In the genomic region with DNA sequence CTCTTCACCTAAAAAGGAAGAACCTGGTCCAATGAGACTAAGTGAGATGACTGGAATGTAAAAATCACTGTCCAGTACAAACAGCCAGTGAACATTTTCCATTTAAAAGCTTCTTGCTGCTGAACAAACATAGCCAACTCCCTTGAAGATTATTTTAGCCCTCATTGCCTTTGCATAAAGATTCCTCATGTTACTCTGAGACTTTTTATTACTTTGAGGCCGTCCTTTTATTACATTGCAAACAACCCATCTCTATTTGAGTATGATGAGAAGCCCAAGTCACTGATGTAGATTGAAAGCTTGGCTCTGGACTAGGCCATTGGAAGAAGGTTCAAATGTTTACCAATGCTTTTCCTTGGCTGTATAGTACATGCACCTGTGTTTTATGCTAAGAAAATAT, we compare ENCODE assay signal across 16 cellular contexts.
DNase-seq lines count a peak whose midpoint lies in the region; FAIRE-seq and TF ChIP-seq lines count a peak whose summit lies in the region.
"Had no signal": no experiment of that assay in that cellular context is flagged by ENCODE, and none has a peak within 500 bp of the region (broad histone marks: within the 10 kb centered on the region; RNA-seq: fewer than 3 reads in every experiment).

No MANE protein-coding gene starts in this region.

- no peak overlapping the region for H3K9ac ChIP-seq in skeletal muscle tissue (ENCODE audit: low read depth in 1 of 3, low read length in 3 of 3)
- H3K9ac ChIP-seq: BLaER1 treated with 17β-estradiol and CSF1 and Interleukin-3, amounts not matched to agents 10 nM and 100 nM had no signal

- TF ChIP-seq POLR2A in uterus (IDR thresholded peaks at IDR 0.05) (no peak), esophagus squamous epithelium (IDR thresholded peaks at IDR 0.05) (no peak)

- H3K4me3 ChIP-seq in HEK293 (ENCODE audit: low read depth, low read length) = no peak overlapping the region
- no peak overlapping the region for H3K4me3 ChIP-seq in coronary artery
- H3K4me3 ChIP-seq in skeletal muscle tissue (ENCODE audit: low read length in 3 of 3) = no peak overlapping the region
- H3K4me3 ChIP-seq in uterus = no peak overlapping the region
- H3K4me3 ChIP-seq in esophagus squamous epithelium = no peak overlapping the region
- H3K4me3 ChIP-seq: BLaER1 treated with 17β-estradiol and CSF1 and Interleukin-3, amounts not matched to agents 10 nM and 100 nM; GM12878; GM23338 had no signal

- H3K9me3 ChIP-seq in HEK293 (ENCODE audit: control insufficient read depth, insufficient read depth, low read depth, low read length) (no peaks in the 10 kb centered on the region), skeletal muscle tissue (ENCODE audit: control insufficient read depth in 3 of 3, low read length in 3 of 3) (no peaks in the 10 kb centered on the region), uterus (no peaks in the 10 kb centered on the region), esophagus squamous epithelium (no peaks in the 10 kb centered on the region)
- H3K9me3 ChIP-seq: BLaER1 treated with 17β-estradiol and CSF1 and Interleukin-3, amounts not matched to agents 10 nM and 100 nM had no signal

- H3K27me3 ChIP-seq in skeletal muscle tissue (ENCODE audit: control insufficient read depth in 3 of 3, insufficient read depth in 3 of 3, low read length in 3 of 3) = no peaks in the 10 kb centered on the region
- H3K27me3 ChIP-seq in uterus = no peaks in the 10 kb centered on the region
- no peaks in the 10 kb centered on the region for H3K27me3 ChIP-seq in esophagus squamous epithelium
- H3K27me3 ChIP-seq: BLaER1 treated with 17β-estradiol and CSF1 and Interleukin-3, amounts not matched to agents 10 nM and 100 nM had no signal

- POLR2A ChIA-PET in HEK293 (lab: Yijun Ruan, JAX) = no interaction called here

- CTCF ChIA-PET in HEK293 (lab: Yijun Ruan, JAX) = interaction anchor here (0.5 kb wide), 1 partner anchor 349 kb away, joined by 3 read pairs; no protein-coding TSS in a partner anchor

- no peaks in the 10 kb centered on the region for H3K36me3 ChIP-seq in HEK293 (ENCODE audit: control insufficient read depth in 2 of 2, insufficient read depth in 1 of 2, low read length in 2 of 2)
- H3K36me3 ChIP-seq in skeletal muscle tissue (ENCODE audit: control insufficient read depth in 3 of 3, insufficient read depth in 3 of 3, low read length in 3 of 3) = no peaks in the 10 kb centered on the region
- H3K36me3 ChIP-seq in uterus = no peaks in the 10 kb centered on the region
- H3K36me3 ChIP-seq in esophagus squamous epithelium = no peaks in the 10 kb centered on the region
- H3K36me3 ChIP-seq: BLaER1 treated with 17β-estradiol and CSF1 and Interleukin-3, amounts not matched to agents 10 nM and 100 nM had no signal

- no peaks in the 10 kb centered on the region for H3K4me1 ChIP-seq in HEK293 (ENCODE audit: control insufficient read depth, insufficient read depth, low read length)
- peaks cover 0 to 4% (median 0%) of the 10 kb centered on the region in 3 donors for H3K4me1 ChIP-seq in skeletal muscle tissue (ENCODE audit: control insufficient read depth in 3 of 3, insufficient read depth in 3 of 3, low read length in 3 of 3)
- no peaks in the 10 kb centered on the region for H3K4me1 ChIP-seq in uterus
- H3K4me1 ChIP-seq in esophagus squamous epithelium = no peaks in the 10 kb centered on the region
- H3K4me1 ChIP-seq: BLaER1 treated with 17β-estradiol and CSF1 and Interleukin-3, amounts not matched to agents 10 nM and 100 nM had no signal

- no peak for DNase-seq in coronary artery (ENCODE audit: low spot score)
- no peak for DNase-seq in uterus
- DNase-seq in urothelium cell line (ENCODE audit: low spot score) = no peak
- no peak for DNase-seq in esophagus squamous epithelium (lab: John Stamatoyannopoulos, UW)
- DNase-seq in NCI-H748 treated with DMSO at 0.1 percent for 48 hours (lab: John Stamatoyannopoulos, UW) = no peak
- DNase-seq: 8988T; AML-193; CD4-positive, CD25-positive, alpha-beta regulatory T cell; DMS53; H7 had no signal

- intact Hi-C loops in uterus (cut with DNase I; ENCODE audit: low total_unique reads) (no loop called here), esophagus squamous epithelium (cut with DNase I) (no loop called here)

- no peak for FAIRE-seq in urothelium cell line (lab: Jason Lieb, UNC)
- FAIRE-seq: GM18507 had no signal

- TF ChIP-seq CTCF in HEK293 (tag by site-specific recombination; IDR thresholded peaks at IDR 0.05) (no peak), coronary artery (IDR thresholded peaks at IDR 0.05) (no peak), uterus (IDR thresholded peaks at IDR 0.05) (no peak), esophagus squamous epithelium (IDR thresholded peaks at IDR 0.05) (no peak)

- 45 to 63% methylated on average over 1 of the region's 1 CpG for WGBS in esophagus squamous epithelium, 2 donors

- H3K27ac ChIP-seq in HEK293 (ENCODE audit: extremely low read depth, low read depth, low read length) (no peak overlapping the region), coronary artery (peak overlapping the region; percentile 29 to 75), skeletal muscle tissue (ENCODE audit: low read depth, low read length) (peak overlapping the region; percentile 22), uterus (peak overlapping the region; percentile 13 to 36), esophagus squamous epithelium (no peak overlapping the region)
- H3K27ac ChIP-seq: BLaER1 treated with 17β-estradiol and CSF1 and Interleukin-3, amounts not matched to agents 10 nM and 100 nM had no signal

TF ChIP-seq in HEK293, 187 proteins besides CTCF, POLR2A, EP300 and RAD21:
- TF ChIP-seq, protein P1, sequence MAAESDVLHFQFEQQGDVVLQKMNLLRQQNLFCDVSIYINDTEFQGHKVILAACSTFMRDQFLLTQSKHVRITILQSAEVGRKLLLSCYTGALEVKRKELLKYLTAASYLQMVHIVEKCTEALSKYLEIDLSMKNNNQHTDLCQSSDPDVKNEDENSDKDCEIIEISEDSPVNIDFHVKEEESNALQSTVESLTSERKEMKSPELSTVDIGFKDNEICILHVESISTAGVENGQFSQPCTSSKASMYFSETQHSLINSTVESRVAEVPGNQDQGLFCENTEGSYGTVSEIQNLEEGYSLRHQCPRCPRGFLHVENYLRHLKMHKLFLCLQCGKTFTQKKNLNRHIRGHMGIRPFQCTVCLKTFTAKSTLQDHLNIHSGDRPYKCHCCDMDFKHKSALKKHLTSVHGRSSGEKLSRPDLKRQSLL (tag by site-specific recombination; IDR thresholded peaks at IDR 0.05) = no peak
- TF ChIP-seq ZNF350 (tag by site-specific recombination; IDR thresholded peaks at IDR 0.05) = peak; percentile 28; the same call in 1 of the 2 replicates

Comparison
In these comparisons a context has a peak if more than half of its experiments do, and no peak if none do; other contexts are left out.
1. H3K27ac ChIP-seq: peak in coronary artery (2 of 2), skeletal muscle tissue (single experiment) and uterus (2 of 2); none in HEK293 (single experiment) and esophagus squamous epithelium (0 of 4).